ENCODE assay signal across 23 cellular contexts in genomic region chr1:210830034-210831028, GRCh38.
"Had no signal": no experiment of that assay in that cellular context is flagged by ENCODE, and none has a peak within 500 bp of the region (broad histone marks: within the 10 kb centered on the region; RNA-seq: fewer than 3 reads in every experiment).

No MANE protein-coding gene starts in this region.

- DNase-seq: activated CD8-positive, alpha-beta memory T cell treated with anti-CD3 and anti-CD28 coated beads, Interleukin-2, amount 50 U/mL, for 4 hours; activated naive CD4-positive, alpha-beta T cell; activated naive CD8-positive, alpha-beta T cell treated with anti-CD3 and anti-CD28 coated beads for 36 hours; activated T-cell treated with anti-CD3 and anti-CD28 coated beads, Interleukin-2, amount 50 U/mL, for 24 hours; central memory CD4-positive, alpha-beta T cell; dermis blood vessel endothelial cell; effector CD8-positive, alpha-beta T cell; erythroblast; foreskin keratinocyte; hippocampal formation; kidney glomerular epithelial cell; left ventricle myocardium inferior; naive thymus-derived CD8-positive, alpha-beta T cell; small intestine; stimulated activated CD4-positive, alpha-beta T cell treated with anti-CD3 and anti-CD28 coated beads, Interleukin-2, amount 100 ng/mL, for 24 hours; stomach; transverse colon had no signal

- H3K9me3 Mint-ChIP-seq: activated naive CD8-positive, alpha-beta T cell treated with anti-CD3 and anti-CD28 coated beads for 36 hours; activated T-cell treated with anti-CD3 and anti-CD28 coated beads, Interleukin-2, amount 50 U/mL, for 24 hours; activated T-helper 2 cell treated with anti-CD3 and anti-CD28 coated beads, Interferon-gamma antibody, Interleukin-2, Interleukin-4, amounts not matched to agents 10 μg/mL and 5 μg/mL and 100 μg/mL, durations not matched to agents 14 hours and 24 hours and 36 hours; mesothelial cell of epicardium; naive thymus-derived CD8-positive, alpha-beta T cell; neural progenitor cell; stimulated activated effector memory CD8-positive, alpha-beta T cell treated with anti-CD3 and anti-CD28 coated beads, Interleukin-12 subunit alpha, Interleukin-12 subunit beta, amount 100 ng/mL, for 72 hours; WTC11 had no signal

- H3K36me3 Mint-ChIP-seq: activated naive CD8-positive, alpha-beta T cell treated with anti-CD3 and anti-CD28 coated beads for 36 hours; mesothelial cell of epicardium; naive thymus-derived CD8-positive, alpha-beta T cell; neural progenitor cell; stimulated activated effector memory CD8-positive, alpha-beta T cell treated with anti-CD3 and anti-CD28 coated beads, Interleukin-12 subunit alpha, Interleukin-12 subunit beta, amount 100 ng/mL, for 72 hours; WTC11 had no signal

- H3K4me3 Mint-ChIP-seq: activated naive CD8-positive, alpha-beta T cell treated with anti-CD3 and anti-CD28 coated beads for 36 hours; activated T-cell treated with anti-CD3 and anti-CD28 coated beads, Interleukin-2, amount 50 U/mL, for 24 hours; mesothelial cell of epicardium; naive thymus-derived CD8-positive, alpha-beta T cell; neural progenitor cell; stimulated activated effector memory CD8-positive, alpha-beta T cell treated with anti-CD3 and anti-CD28 coated beads, Interleukin-12 subunit alpha, Interleukin-12 subunit beta, amount 100 ng/mL, for 72 hours; WTC11 had no signal

- H3K27ac Mint-ChIP-seq: activated naive CD8-positive, alpha-beta T cell treated with anti-CD3 and anti-CD28 coated beads for 36 hours; activated T-cell treated with anti-CD3 and anti-CD28 coated beads, Interleukin-2, amount 50 U/mL, for 24 hours; activated T-helper 2 cell treated with anti-CD3 and anti-CD28 coated beads, Interferon-gamma antibody, Interleukin-2, Interleukin-4, amounts not matched to agents 10 μg/mL and 5 μg/mL and 100 μg/mL, durations not matched to agents 14 hours and 24 hours and 36 hours; mesothelial cell of epicardium; naive thymus-derived CD8-positive, alpha-beta T cell; neural progenitor cell; stimulated activated effector memory CD8-positive, alpha-beta T cell treated with anti-CD3 and anti-CD28 coated beads, Interleukin-12 subunit alpha, Interleukin-12 subunit beta, amount 100 ng/mL, for 72 hours; WTC11 had no signal

- H3K4me1 Mint-ChIP-seq: activated naive CD8-positive, alpha-beta T cell treated with anti-CD3 and anti-CD28 coated beads for 36 hours; mesothelial cell of epicardium; naive thymus-derived CD8-positive, alpha-beta T cell; stimulated activated effector memory CD8-positive, alpha-beta T cell treated with anti-CD3 and anti-CD28 coated beads, Interleukin-12 subunit alpha, Interleukin-12 subunit beta, amount 100 ng/mL, for 72 hours; WTC11 had no signal

- ATAC-seq: foreskin keratinocyte; naive thymus-derived CD8-positive, alpha-beta T cell; sciatic nerve; stimulated activated effector memory CD8-positive, alpha-beta T cell treated with anti-CD3 and anti-CD28 coated beads, Interleukin-12 subunit alpha, Interleukin-12 subunit beta, amount 100 ng/mL, for 72 hours; WTC11 had no signal
